In the genomic region with DNA sequence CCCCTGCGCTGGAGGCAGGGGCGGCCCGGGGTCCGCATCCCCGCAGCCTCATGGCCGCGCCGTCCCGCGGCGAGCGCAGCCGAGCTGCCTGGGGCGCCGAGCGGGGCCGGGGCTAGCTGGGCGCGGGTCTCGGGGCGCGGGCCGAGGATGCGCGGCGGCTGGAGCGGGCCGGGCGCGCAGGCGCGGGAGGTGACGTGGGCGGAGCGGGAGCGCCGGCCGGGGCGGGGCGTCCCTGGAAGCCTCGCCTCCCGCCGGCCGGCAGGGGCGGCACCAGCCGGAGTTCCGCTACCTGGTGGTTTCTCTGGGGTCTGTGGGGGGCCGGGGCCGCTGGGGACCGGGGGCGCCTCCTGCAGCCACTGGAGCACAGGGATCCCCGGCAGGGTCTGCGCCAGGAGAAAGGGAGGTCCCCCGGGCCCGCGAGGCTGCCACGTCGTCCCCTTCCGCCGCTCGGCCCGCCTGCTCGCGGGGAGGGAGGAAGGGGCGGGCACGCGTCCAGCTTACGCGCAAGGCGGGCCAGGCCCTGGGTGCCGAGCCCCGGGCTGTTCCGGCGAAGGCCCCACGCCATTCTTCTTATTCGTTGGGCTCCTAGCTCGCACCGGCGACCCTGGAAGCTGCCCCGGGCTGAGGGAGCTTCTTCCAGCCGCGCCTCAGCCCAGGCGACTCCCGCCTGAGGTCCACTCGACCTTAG, we compare ENCODE assay signal across 8 cellular contexts. TPM values are rescaled to one million over a fixed set of nuclear protein-coding genes. Genes with fewer than 3 reads are reported as not detected.
DNase-seq lines count a peak whose midpoint lies in the region; ATAC-seq and TF ChIP-seq lines count a peak whose summit lies in the region.

A gene with protein sequence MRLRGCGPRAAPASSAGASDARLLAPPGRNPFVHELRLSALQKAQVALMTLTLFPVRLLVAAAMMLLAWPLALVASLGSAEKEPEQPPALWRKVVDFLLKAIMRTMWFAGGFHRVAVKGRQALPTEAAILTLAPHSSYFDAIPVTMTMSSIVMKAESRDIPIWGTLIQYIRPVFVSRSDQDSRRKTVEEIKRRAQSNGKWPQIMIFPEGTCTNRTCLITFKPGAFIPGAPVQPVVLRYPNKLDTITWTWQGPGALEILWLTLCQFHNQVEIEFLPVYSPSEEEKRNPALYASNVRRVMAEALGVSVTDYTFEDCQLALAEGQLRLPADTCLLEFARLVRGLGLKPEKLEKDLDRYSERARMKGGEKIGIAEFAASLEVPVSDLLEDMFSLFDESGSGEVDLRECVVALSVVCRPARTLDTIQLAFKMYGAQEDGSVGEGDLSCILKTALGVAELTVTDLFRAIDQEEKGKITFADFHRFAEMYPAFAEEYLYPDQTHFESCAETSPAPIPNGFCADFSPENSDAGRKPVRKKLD (minus strand): TSS at position 168 of the 688 bp plus-strand sequence. CDS start 116 bp downstream, at position 52.

- H3K4me3 Mint-ChIP-seq in neural progenitor cell: peak within 1 kb of the TSS; percentile 89

- no peaks in the 10 kb centered on the region for H3K9me3 ChIP-seq in neural progenitor cell (ENCODE audit: low read depth)
- H3K9me3 ChIP-seq in subcutaneous abdominal adipose tissue (ENCODE audit: control insufficient read depth in 5 of 5, low read length in 5 of 5): no peaks in the 10 kb centered on the region

- H4K20me1 ChIP-seq in KMS-11 (ENCODE audit: insufficient read depth) (peaks cover 6% of the 10 kb centered on the region), neural progenitor cell (ENCODE audit: low read depth) (peaks cover 40% of the 10 kb centered on the region)

- peak within 1 kb of the TSS; percentile 63 for H3K9ac ChIP-seq in KMS-11
- H3K9ac ChIP-seq in neural progenitor cell: peak within 1 kb of the TSS; percentile 75
- peak within 1 kb of the TSS in 4 of 5 donors; percentile 63 to 83 (median 72) for H3K9ac ChIP-seq in subcutaneous abdominal adipose tissue (ENCODE audit: low read length in 5 of 5)

- H3K27ac Mint-ChIP-seq in neural progenitor cell: peak within 1 kb of the TSS; percentile 27

- H2AFZ ChIP-seq in KMS-11 (ENCODE audit: low read depth) (peak within 1 kb of the TSS; percentile 76), neural progenitor cell (replicated peaks) (peak within 1 kb of the TSS; percentile 81)

- peaks cover 10% of the 10 kb centered on the region for H3K36me3 Mint-ChIP-seq in neural progenitor cell

- H3K27ac ChIP-seq in KMS-11 (peak within 1 kb of the TSS; percentile 42), foreskin keratinocyte (peak within 1 kb of the TSS; percentile 14), neural progenitor cell (no peak within 1 kb of the TSS), subcutaneous abdominal adipose tissue (ENCODE audit: low read depth, low read length) (no peak within 1 kb of the TSS)

- peak within 1 kb of the TSS; percentile 74 for H3K4me2 ChIP-seq in KMS-11
- peak within 1 kb of the TSS; percentile 84 for H3K4me2 ChIP-seq in neural progenitor cell

- H3K79me2 ChIP-seq in KMS-11 (ENCODE audit: insufficient read depth, low read depth): peaks cover 44% of the 10 kb centered on the region
- H3K79me2 ChIP-seq in neural progenitor cell (ENCODE audit: low read depth): peaks cover 43% of the 10 kb centered on the region

- peaks cover 2% of the 10 kb centered on the region for H3K9me3 Mint-ChIP-seq in neural progenitor cell

- peaks cover 12% of the 10 kb centered on the region; the same call in 1 of the 2 replicates for H3K36me3 ChIP-seq in KMS-11 (ENCODE audit: insufficient read depth)
- H3K36me3 ChIP-seq in neural progenitor cell: no peaks in the 10 kb centered on the region
- peaks cover 0 to 20% (median 11%) of the 10 kb centered on the region in 5 donors for H3K36me3 ChIP-seq in subcutaneous abdominal adipose tissue (ENCODE audit: control insufficient read depth in 5 of 5, insufficient read depth in 5 of 5, low read length in 5 of 5)

- no peak within 1 kb of the TSS for H3K4me3 ChIP-seq in KMS-11 (IDR thresholded peaks at IDR 0.05; ENCODE audit: insufficient read depth, low read depth, low read length)
- H3K4me3 ChIP-seq in neural progenitor cell: peak within 1 kb of the TSS; percentile 92
- H3K4me3 ChIP-seq in subcutaneous abdominal adipose tissue (ENCODE audit: low read depth in 1 of 5, low read length in 5 of 5): peak within 1 kb of the TSS; percentile 52 to 77 (median 68)

- H3K27me3 ChIP-seq in KMS-11 (ENCODE audit: insufficient read depth, low read depth) (no peaks in the 10 kb centered on the region), foreskin keratinocyte (no peaks in the 10 kb centered on the region), neural progenitor cell (peaks cover 11% of the 10 kb centered on the region), subcutaneous abdominal adipose tissue (ENCODE audit: control insufficient read depth in 5 of 5, insufficient read depth in 4 of 5, low read length in 5 of 5) (peaks cover 0 to 4% (median 0%) of the 10 kb centered on the region in 5 donors)

- H3F3A ChIP-seq in neural progenitor cell (ENCODE audit: low read depth): no peaks in the 10 kb centered on the region

- H3K4me1 ChIP-seq in KMS-11 (ENCODE audit: low read depth, poor library complexity, severe bottlenecking) (peaks cover 19% of the 10 kb centered on the region), foreskin keratinocyte (peaks cover 4% of the 10 kb centered on the region), neural progenitor cell (peaks cover 12% of the 10 kb centered on the region), subcutaneous abdominal adipose tissue (ENCODE audit: control insufficient read depth in 5 of 5, insufficient read depth in 5 of 5, low read length in 5 of 5) (peaks cover 2 to 25% (median 18%) of the 10 kb centered on the region in 5 donors)

- H3K4me1 Mint-ChIP-seq in neural progenitor cell: peaks cover 12% of the 10 kb centered on the region

- peak; percentile 75 for DNase-seq in EH (ENCODE audit: low read depth)
- DNase-seq in activated gamma-delta T cell treated with Interleukin-2 at 50 U/mL for 16 hours: peak; percentile 67
- DNase-seq in foreskin keratinocyte: peak in 1 of 2 donors; percentile 51
- DNase-seq in neural progenitor cell (ENCODE audit: low spot score): peak; percentile 90

- no peak for TF ChIP-seq CTCF in KMS-11 (conservative IDR thresholded peaks at IDR 0.05; ENCODE audit: low read depth, low read length)
- TF ChIP-seq CTCF in foreskin keratinocyte (conservative IDR thresholded peaks at IDR 0.05): no peak
- peak; percentile 23 for TF ChIP-seq CTCF in neural progenitor cell (IDR thresholded peaks at IDR 0.05)

- H3K27me3 Mint-ChIP-seq in neural progenitor cell (ENCODE audit: insufficient read depth, low read depth): peaks cover 7% of the 10 kb centered on the region

- peak; percentile 58 for TF ChIP-seq POLR2A in Raji (IDR thresholded peaks at IDR 0.05; ENCODE audit: insufficient read depth, low read depth, low read length)

- ATAC-seq in GM21786 (IDR thresholded peaks at IDR 0.05; ENCODE audit: unreplicated experiment) (peak; percentile 67), foreskin keratinocyte (peak; percentile 81)

RNA-seq across cellular contexts. Expression of the gene that starts here (rescaled TPM):
- 43.2 and 45.6 TPM in 2 replicates for total RNA-seq in foreskin keratinocyte
- 28.7 and 33.8 TPM in 2 replicates for polyA plus RNA-seq in foreskin keratinocyte
- total RNA-seq in neural progenitor cell (ENCODE audit: low replicate concordance): 76.5 and 108 TPM in 2 replicates

Comparison
In these comparisons a context has a peak if more than half of its experiments do, and no peak if none do; other contexts are left out.
1. H3K27ac ChIP-seq: peak in KMS-11 (single experiment) and foreskin keratinocyte (single experiment); none in neural progenitor cell (single experiment) and subcutaneous abdominal adipose tissue (single experiment).
2. Peak in every context shown above with its lines, with median percentiles within 50 percentile points of each other: H3K9ac ChIP-seq.